18 cellular contexts compared by ENCODE assay signal in genomic region chr19:18099623-18099995, GRCh38. TPM values are rescaled to one million over a fixed set of nuclear protein-coding genes. Genes with fewer than 3 reads are reported as not detected.
DNase-seq lines count a peak whose midpoint lies in the region; ATAC-seq, FAIRE-seq and TF ChIP-seq lines count a peak whose summit lies in the region.
"Had no signal": no experiment of that assay in that cellular context is flagged by ENCODE, and none has a peak within 500 bp of the region (broad histone marks: within the 10 kb centered on the region; RNA-seq: fewer than 3 reads in every experiment).

No MANE protein-coding gene starts in this region.

- H3K36me3 Mint-ChIP-seq in activated B cell treated with CpG ODN at 0.5 μM for 24 hours (ENCODE audit: low read depth): peaks cover 30% of the 10 kb centered on the region
- H3K36me3 Mint-ChIP-seq in memory B cell: peaks cover 9% of the 10 kb centered on the region
- no peaks in the 10 kb centered on the region for H3K36me3 Mint-ChIP-seq in endodermal cell (ENCODE audit: low read depth)

- H3K4me1 Mint-ChIP-seq in activated B cell treated with CpG ODN at 0.5 μM for 24 hours (peaks cover 59% of the 10 kb centered on the region), memory B cell (peaks cover 26% of the 10 kb centered on the region), endodermal cell (peaks cover 9% of the 10 kb centered on the region)

- DNase-seq in GM12864 (ENCODE audit: low read depth): no peak
- DNase-seq in activated B cell treated with CpG ODN at 0.5 μM for 24 hours: no peak
- DNase-seq in memory B cell (ENCODE audit: low spot score in 2 of 2): no peak
- DNase-seq in SK-N-DZ (ENCODE audit: low spot score): no peak
- DNase-seq in kidney: no peak
- no peak for DNase-seq in endodermal cell
- no peak for DNase-seq in effector CD8-positive, alpha-beta T cell (lab: John Stamatoyannopoulos, UW)
- DNase-seq: AML-193; brain microvascular endothelial cell; NCI-H2107; SHP77 treated with DMSO at 0.1 percent for 48 hours; stimulated activated CD4-positive, alpha-beta T cell treated with anti-CD3 and anti-CD28 coated beads, Interleukin-1b, Interleukin-23, amount 100 ng/mL, for 48 hours had no signal

- H3K4me2 ChIP-seq in BLaER1: peak overlapping the region; percentile 92

- H3K27me3 ChIP-seq in BLaER1 (no peaks in the 10 kb centered on the region), endodermal cell (ENCODE audit: control insufficient read depth, insufficient read depth, low read length, poor library complexity, severe bottlenecking) (peaks cover 19% of the 10 kb centered on the region)

- WGBS in endodermal cell (ENCODE audit: insufficient coverage in 1 of 2, insufficient read length in 1 of 2), 2 experiments: 85 to 95% methylated on average over 6 to 8 of the region's 8 CpGs

- peak overlapping the region; percentile 96 for H3K27ac Mint-ChIP-seq in activated B cell treated with CpG ODN at 0.5 μM for 24 hours
- peak overlapping the region; percentile 93 for H3K27ac Mint-ChIP-seq in memory B cell
- no peak overlapping the region for H3K27ac Mint-ChIP-seq in endodermal cell

- intact Hi-C loops in activated B cell treated with CpG ODN at 0.5 μM for 24 hours (cut with micrococcal nuclease): loop anchor here (1.0 to 10.0 kb wide), 9 partner anchors 8 to 575 kb away; partner anchors contain the start of genes FCHO1 and IFI30
- intact Hi-C loops in kidney (cut with DNase I): no loop called here

- POLR2A ChIA-PET in activated B cell treated with CpG ODN at 0.5 μM for 24 hours (lab: Charles Lee): interaction anchor here (0.6 to 3.8 kb wide), 19 partner anchors 10 to 205 kb away, joined by 4 to 94 read pairs (median 8); partner anchors contain the start of genes ARRDC2, IL12RB1, JUND and MPV17L2

- no peak for FAIRE-seq in kidney (lab: Jason Lieb, UNC)
- FAIRE-seq: endometrium, frontal cortex, H54 had no signal

- H3K9ac ChIP-seq in BLaER1: peak overlapping the region; percentile 83; the same call in 1 of the 2 replicates
- no peak overlapping the region for H3K9ac ChIP-seq in kidney (ENCODE audit: low read length in 2 of 2)
- no peak overlapping the region for H3K9ac ChIP-seq in endodermal cell (ENCODE audit: extremely low read depth, low read length, poor library complexity, severe bottlenecking)

- H3K9me3 Mint-ChIP-seq in activated B cell treated with CpG ODN at 0.5 μM for 24 hours: no peaks in the 10 kb centered on the region
- H3K9me3 Mint-ChIP-seq in memory B cell: no peaks in the 10 kb centered on the region
- H3K9me3 Mint-ChIP-seq in endodermal cell: no peaks in the 10 kb centered on the region

- CTCF ChIA-PET in activated B cell treated with CpG ODN at 0.5 μM for 24 hours (lab: Charles Lee): interaction anchor here (1.1 kb wide), 1 partner anchor 12 kb away, joined by 3 read pairs; no protein-coding TSS in a partner anchor

- H3K36me3 ChIP-seq in BLaER1 (peaks cover 11% of the 10 kb centered on the region), kidney (ENCODE audit: control insufficient read depth in 1 of 2, insufficient read depth in 2 of 2, low read length in 2 of 2) (no peaks in the 10 kb centered on the region), endodermal cell (ENCODE audit: control insufficient read depth, insufficient read depth, low read length) (no peaks in the 10 kb centered on the region)
- H3K36me3 ChIP-seq: brain microvascular endothelial cell had no signal

- H3K4me3 Mint-ChIP-seq in activated B cell treated with CpG ODN at 0.5 μM for 24 hours (peak overlapping the region; percentile 95), memory B cell (peak overlapping the region; percentile 90), endodermal cell (no peak overlapping the region)

- H3K9me3 ChIP-seq in BLaER1 (no peaks in the 10 kb centered on the region), kidney (ENCODE audit: control insufficient read depth in 1 of 2, low read length in 2 of 2) (no peaks in the 10 kb centered on the region), endodermal cell (ENCODE audit: control insufficient read depth, low read length) (no peaks in the 10 kb centered on the region)

- ATAC-seq in activated B cell treated with CpG ODN at 0.5 μM for 24 hours (ENCODE audit: low read depth) (no peak), memory B cell (ENCODE audit: low read depth) (no peak)

- H3K4me3 ChIP-seq in BLaER1 (peak overlapping the region; percentile 82), GM12864 (ENCODE audit: low read depth, low read length) (peak overlapping the region; percentile 72), kidney (ENCODE audit: low read length in 2 of 2) (no peak overlapping the region), endodermal cell (ENCODE audit: low read length) (no peak overlapping the region)

- TF ChIP-seq CTCF in GM12864 (IDR thresholded peaks at IDR 0.05; ENCODE audit: low read depth, low read length, missing control alignments) (no peak), activated B cell treated with CpG ODN at 0.5 μM for 24 hours (IDR thresholded peaks at IDR 0.05) (no peak), kidney (IDR thresholded peaks at IDR 0.05; ENCODE audit: borderline replicate concordance, extremely low read depth, insufficient read depth) (no peak), endodermal cell (conservative IDR thresholded peaks at IDR 0.05) (no peak)

- H3K27ac ChIP-seq in BLaER1 (peak overlapping the region; percentile 73), kidney (ENCODE audit: low read depth in 2 of 2, low read length in 2 of 2) (no peak overlapping the region), endodermal cell (ENCODE audit: low read depth, low read length) (no peak overlapping the region)
- H3K27ac ChIP-seq: brain microvascular endothelial cell had no signal

- H3K4me1 ChIP-seq in BLaER1: peaks cover 66% of the 10 kb centered on the region
- peaks cover 0 to 15% of the 10 kb centered on the region in 2 donors for H3K4me1 ChIP-seq in kidney (ENCODE audit: control insufficient read depth in 1 of 2, insufficient read depth in 1 of 2, low read depth in 1 of 2, low read length in 2 of 2)
- H3K4me1 ChIP-seq in endodermal cell (ENCODE audit: control insufficient read depth, insufficient read depth, low read length): peaks cover 6% of the 10 kb centered on the region

- H3K27me3 Mint-ChIP-seq in activated B cell treated with CpG ODN at 0.5 μM for 24 hours: no peaks in the 10 kb centered on the region
- no peaks in the 10 kb centered on the region for H3K27me3 Mint-ChIP-seq in memory B cell
- H3K27me3 Mint-ChIP-seq in endodermal cell (ENCODE audit: insufficient read depth): peaks cover 20% of the 10 kb centered on the region

- H4K20me1 ChIP-seq in BLaER1: no peaks in the 10 kb centered on the region

RNA-seq across cellular contexts. Expression of gene MAST3, which starts 2.0 kb away (rescaled TPM):
- total RNA-seq in activated B cell treated with CpG ODN at 0.5 μM for 24 hours: 44.3 and 48.6 TPM in 2 replicates
- 2.0 and 2.6 TPM in 2 replicates for polyA plus RNA-seq in SK-N-DZ (2014; cell fraction: cytosol; rRNA removed)
- 2.5 and 3.4 TPM in 2 replicates for polyA plus RNA-seq in SK-N-DZ (2014; cell fraction: nucleus; rRNA removed)
- total RNA-seq in kidney: 16.0 TPM
- 5.6 TPM for polyA plus RNA-seq in kidney (ENCODE audit: insufficient read depth, low read depth, low replicate concordance)
- total RNA-seq in endodermal cell: 10 to 100 TPM; 13.0 to 15.1 TPM
- 9.3 TPM for polyA plus RNA-seq in endodermal cell (2013, experiment 1 of 2)
- polyA plus RNA-seq in endodermal cell (2013, experiment 2 of 2): 8.2 TPM

RNA-seq across cellular contexts. Expression of gene IL12RB1, which starts 12.9 kb away (rescaled TPM):
- total RNA-seq in activated B cell treated with CpG ODN at 0.5 μM for 24 hours (19.9 and 20.9 TPM in 2 replicates), kidney (3.2 TPM), endodermal cell (not detected)
- not detected in 2 replicates for polyA plus RNA-seq in SK-N-DZ (2014; cell fraction: cytosol; rRNA removed)
- not detected in 2 replicates for polyA plus RNA-seq in SK-N-DZ (2014; cell fraction: nucleus; rRNA removed)
- polyA plus RNA-seq in kidney (ENCODE audit: insufficient read depth, low read depth, low replicate concordance): 0.45 TPM
- polyA plus RNA-seq in endodermal cell (2013, experiment 1 of 2): not detected
- not detected for polyA plus RNA-seq in endodermal cell (2013, experiment 2 of 2)
- total RNA-seq: MCF 10A, renal cortical epithelial cell had no signal

RNA-seq across cellular contexts. Expression of gene PIK3R2, which starts 53.4 kb away (rescaled TPM):
- total RNA-seq in activated B cell treated with CpG ODN at 0.5 μM for 24 hours (12.0 and 12.7 TPM in 2 replicates), kidney (29.6 TPM), endodermal cell (10 to 100 TPM; 52.9 to 58.8 TPM)
- polyA plus RNA-seq in SK-N-DZ (2014; cell fraction: cytosol; rRNA removed): 24.1 and 30.3 TPM in 2 replicates
- 17.4 and 26.3 TPM in 2 replicates for polyA plus RNA-seq in SK-N-DZ (2014; cell fraction: nucleus; rRNA removed)
- 10.1 TPM for polyA plus RNA-seq in kidney (ENCODE audit: insufficient read depth, low read depth, low replicate concordance)
- polyA plus RNA-seq in endodermal cell (2013, experiment 1 of 2): 57.1 TPM
- polyA plus RNA-seq in endodermal cell (2013, experiment 2 of 2): 50.7 TPM

Comparison
In these comparisons a context has a peak if more than half of its experiments do, and no peak if none do; other contexts are left out.
1. H3K4me3 ChIP-seq: peak in BLaER1 (single experiment) and GM12864 (single experiment); none in kidney (0 of 2) and endodermal cell (single experiment).